19 cellular contexts compared by ENCODE assay signal in the genomic region with DNA sequence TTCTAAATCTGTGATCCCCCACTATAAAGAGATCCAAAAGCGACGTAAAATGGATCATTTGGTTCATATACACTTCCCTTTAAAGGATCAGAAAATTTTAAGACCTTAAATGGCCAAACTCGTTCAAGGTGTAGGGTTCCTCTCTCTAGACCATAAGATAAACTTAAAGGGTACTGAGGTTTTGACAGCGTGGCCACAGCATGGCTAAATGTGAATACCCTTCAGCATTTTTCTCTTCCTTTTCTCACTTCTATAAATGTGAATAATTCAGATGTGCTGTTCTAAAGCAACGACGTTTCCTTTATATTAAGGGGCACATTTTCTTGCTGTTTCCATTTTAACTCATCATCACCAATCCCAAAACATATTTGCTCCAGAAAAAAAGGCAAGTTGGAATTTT.
DNase-seq lines count a peak whose midpoint lies in the region; ATAC-seq and TF ChIP-seq lines count a peak whose summit lies in the region.
"Had no signal": no experiment of that assay in that cellular context is flagged by ENCODE, and none has a peak within 500 bp of the region (broad histone marks: within the 10 kb centered on the region; RNA-seq: fewer than 3 reads in every experiment).

No MANE protein-coding gene starts in this region.

- peak overlapping the region; percentile 68; the same call in 1 of the 2 replicates for H2AFZ ChIP-seq in OCI-LY3 (ENCODE audit: low read depth, low read length)
- H2AFZ ChIP-seq: GM23248 had no signal

- H3K27me3 ChIP-seq in OCI-LY3 (ENCODE audit: low read depth, low read length), result no peaks in the 10 kb centered on the region
- H3K27me3 ChIP-seq: BLaER1 treated with 17β-estradiol and CSF1 and Interleukin-3, amounts not matched to agents 10 nM and 100 nM had no signal

- no peak overlapping the region for H3K4me3 ChIP-seq in GM12865 (ENCODE audit: low read depth, low read length)
- H3K4me3 ChIP-seq in OCI-LY3 (ENCODE audit: low read length), result no peak overlapping the region
- H3K4me3 ChIP-seq: BLaER1 treated with 17β-estradiol and CSF1 and Interleukin-3, amounts not matched to agents 10 nM and 100 nM; GM23248; HAP-1 had no signal

- H3K27ac Mint-ChIP-seq in stimulated activated naive B cell treated with anti-CD40 and anti-IgM and Interleukin-4, amounts not matched to agents 10 μg/mL and 1 μg/mL and 100 μg/mL, for 72 hours, result peak overlapping the region; percentile 60
- H3K27ac Mint-ChIP-seq: B cell; CD4-positive, CD25-positive, alpha-beta regulatory T cell; CD8-positive, alpha-beta memory T cell had no signal

- H3K9ac ChIP-seq in OCI-LY3 (ENCODE audit: low read length), result peak overlapping the region; percentile 45
- H3K9ac ChIP-seq: BLaER1 treated with 17β-estradiol and CSF1 and Interleukin-3, amounts not matched to agents 10 nM and 100 nM; GM23248 had no signal

- H3K36me3 Mint-ChIP-seq in stimulated activated naive B cell treated with anti-CD40 and anti-IgM and Interleukin-4, amounts not matched to agents 10 μg/mL and 1 μg/mL and 100 μg/mL, for 72 hours, result peaks cover 3 to 4% of the 10 kb centered on the region in 2 donors

- H3K36me3 ChIP-seq in OCI-LY3 (replicated peaks; ENCODE audit: low read depth, low read length), result peaks cover 3% of the 10 kb centered on the region
- H3K36me3 ChIP-seq: HAP-1 had no signal

- no peaks in the 10 kb centered on the region for H3K79me2 ChIP-seq in OCI-LY3 (ENCODE audit: low read length)

- H3K27ac ChIP-seq in OCI-LY3 (ENCODE audit: low read length), result peak overlapping the region; percentile 81
- H3K27ac ChIP-seq: BLaER1 treated with 17β-estradiol and CSF1 and Interleukin-3, amounts not matched to agents 10 nM and 100 nM; GM23248 had no signal

- ATAC-seq in stimulated activated naive B cell treated with anti-CD40 and anti-IgM and Interleukin-4, amounts not matched to agents 10 μg/mL and 1 μg/mL and 100 μg/mL, for 72 hours (replicated peaks), result peak; percentile 49 to 74
- ATAC-seq in HG02885 (IDR thresholded peaks at IDR 0.05; ENCODE audit: poor library complexity, unreplicated experiment), result no peak

- TF ChIP-seq CTCF in GM12865 (IDR thresholded peaks at IDR 0.05; ENCODE audit: insufficient read depth, low read depth, low read length, missing control alignments) (no peak), GM13976 (IDR thresholded peaks at IDR 0.05; ENCODE audit: borderline replicate concordance, control extremely low read depth, extremely low read depth, insufficient read depth, missing control alignments) (no peak), OCI-LY3 (IDR thresholded peaks at IDR 0.05; ENCODE audit: low read depth, low read length) (no peak)

- DNase-seq in GM12865 (ENCODE audit: low read depth) (peak; percentile 46), GM13976 (ENCODE audit: low spot score) (peak; percentile 37), anterior cingulate cortex (lab: John Stamatoyannopoulos, UW) (no peak), NOMO-1 treated with DMSO at 0.1 percent for 48 hours (lab: John Stamatoyannopoulos, UW; ENCODE audit: unreplicated experiment) (no peak)
- DNase-seq in stimulated activated naive B cell treated with anti-CD40 and anti-IgM and Interleukin-4, amounts not matched to agents 10 μg/mL and 1 μg/mL and 100 μg/mL, for 72 hours, result no peak
- DNase-seq: CD4-positive, CD25-positive, alpha-beta regulatory T cell; CD8-positive, alpha-beta memory T cell; COR-L47; DMS 273 treated with DMSO at 0.1 percent for 48 hours; DMS53; DND-41; EL; GM23248; KG1 had no signal

- H3K4me1 ChIP-seq in OCI-LY3 (ENCODE audit: low read length), result peaks cover 43% of the 10 kb centered on the region
- H3K4me1 ChIP-seq: HAP-1 had no signal

- H3K4me3 Mint-ChIP-seq in stimulated activated naive B cell treated with anti-CD40 and anti-IgM and Interleukin-4, amounts not matched to agents 10 μg/mL and 1 μg/mL and 100 μg/mL, for 72 hours, result no peak overlapping the region
- H3K4me3 Mint-ChIP-seq: B cell; CD4-positive, CD25-positive, alpha-beta regulatory T cell; CD8-positive, alpha-beta memory T cell had no signal

- H3K9me3 Mint-ChIP-seq in stimulated activated naive B cell treated with anti-CD40 and anti-IgM and Interleukin-4, amounts not matched to agents 10 μg/mL and 1 μg/mL and 100 μg/mL, for 72 hours, result peaks cover 0 to 2% of the 10 kb centered on the region in 2 donors
- H3K9me3 Mint-ChIP-seq: CD4-positive, CD25-positive, alpha-beta regulatory T cell; CD8-positive, alpha-beta memory T cell had no signal

- H3K4me1 Mint-ChIP-seq in stimulated activated naive B cell treated with anti-CD40 and anti-IgM and Interleukin-4, amounts not matched to agents 10 μg/mL and 1 μg/mL and 100 μg/mL, for 72 hours, result peaks cover 13 to 45% of the 10 kb centered on the region in 2 donors

- no peaks in the 10 kb centered on the region for H4K20me1 ChIP-seq in OCI-LY3 (ENCODE audit: insufficient read depth, low read length)

- in situ Hi-C loops in GM13976 (cut with MboI; ENCODE audit: low sequenced_read_pairs, unreplicated experiment), result no loop called here

- no peaks in the 10 kb centered on the region for H3K27me3 Mint-ChIP-seq in stimulated activated naive B cell treated with anti-CD40 and anti-IgM and Interleukin-4, amounts not matched to agents 10 μg/mL and 1 μg/mL and 100 μg/mL, for 72 hours
- H3K27me3 Mint-ChIP-seq: B cell; CD8-positive, alpha-beta memory T cell had no signal

- H3K4me2 ChIP-seq in OCI-LY3 (ENCODE audit: low read length), result peak overlapping the region; percentile 31
- H3K4me2 ChIP-seq: BLaER1 treated with 17β-estradiol and CSF1 and Interleukin-3, amounts not matched to agents 10 nM and 100 nM had no signal

- H3K9me3 ChIP-seq in OCI-LY3 (ENCODE audit: insufficient read depth, low read length), result no peaks in the 10 kb centered on the region

Comparison
In these comparisons a context has a peak if more than half of its experiments do, and no peak if none do; other contexts are left out.
1. DNase-seq: peak in GM12865 (single experiment) and GM13976 (single experiment); none in stimulated activated naive B cell treated with anti-CD40 and anti-IgM and Interleukin-4, amounts not matched to agents 10 μg/mL and 1 μg/mL and 100 μg/mL, for 72 hours (single experiment), anterior cingulate cortex (0 of 58) and NOMO-1 treated with DMSO at 0.1 percent for 48 hours (single experiment).